In genomic region chr15:39171944-39172368, GRCh38 we compare ENCODE assay signal across 9 cellular contexts.
DNase-seq lines count a peak whose midpoint lies in the region; ATAC-seq and TF ChIP-seq lines count a peak whose summit lies in the region.
"Had no signal": no experiment of that assay in that cellular context is flagged by ENCODE, and none has a peak within 500 bp of the region (broad histone marks: within the 10 kb centered on the region; RNA-seq: fewer than 3 reads in every experiment).

No MANE protein-coding gene starts in this region.

- no peaks in the 10 kb centered on the region for H3K9me3 ChIP-seq in fibroblast of lung (ENCODE audit: control insufficient read depth, insufficient read depth, low read depth, low read length)
- H3K9me3 ChIP-seq in aorta (ENCODE audit: control insufficient read depth, low read length), result no peaks in the 10 kb centered on the region

- no peaks in the 10 kb centered on the region for H4K20me1 ChIP-seq in fibroblast of lung (ENCODE audit: control insufficient read depth, extremely low read depth, insufficient read depth, low read length)

- H3K27me3 Mint-ChIP-seq in neural crest cell (ENCODE audit: low read depth), result no peaks in the 10 kb centered on the region
- H3K27me3 Mint-ChIP-seq: CD4-positive, CD25-positive, alpha-beta regulatory T cell had no signal

- peak; percentile 12 to 20 for DNase-seq in activated CD4-positive, alpha-beta T cell treated with anti-CD3 and anti-CD28 coated beads for 24 hours (ENCODE audit: low read depth in 2 of 2)
- no peak for DNase-seq in activated CD4-positive, alpha-beta T cell treated with anti-CD3 and anti-CD28 coated beads for 4 hours
- DNase-seq in NCI-H146 treated with DMSO at 0.1 percent for 48 hours (lab: John Stamatoyannopoulos, UW; ENCODE audit: unreplicated experiment) (peak; percentile 29), T1000 (lab: John Stamatoyannopoulos, UW) (peak; percentile 69), fibroblast of lung (ENCODE audit: low read depth in 2 of 2) (peak; percentile 97 to 98), neural crest cell (ENCODE audit: low read depth, low spot score) (no peak), aorta (peak in 1 of 2 donors; percentile 79)

- TF ChIP-seq CTCF in fibroblast of lung (conservative IDR thresholded peaks at IDR 0.05 in 1 of 2, IDR thresholded peaks at IDR 0.05 in 1 of 2; ENCODE audit: low read depth in 1 of 2, low read length in 2 of 2) (peak; percentile 37 to 52), neural crest cell (conservative IDR thresholded peaks at IDR 0.05) (peak; percentile 61)

- H3K27me3 ChIP-seq in fibroblast of lung (ENCODE audit: control insufficient read depth, insufficient read depth, low read length) (no peaks in the 10 kb centered on the region), aorta (ENCODE audit: control insufficient read depth in 1 of 2, insufficient read depth in 2 of 2, low read length in 1 of 2) (no peaks in the 10 kb centered on the region)

- H3K4me2 ChIP-seq in fibroblast of lung (ENCODE audit: extremely low read depth, insufficient read depth, low read length), result peak overlapping the region; percentile 77

- no peaks in the 10 kb centered on the region for H3K79me2 ChIP-seq in fibroblast of lung (ENCODE audit: control insufficient read depth, insufficient read depth, low read length)

- peaks cover 23% of the 10 kb centered on the region for H3K4me1 Mint-ChIP-seq in neural crest cell
- H3K4me1 Mint-ChIP-seq: CD4-positive, CD25-positive, alpha-beta regulatory T cell had no signal

- H3K9me3 Mint-ChIP-seq in neural crest cell, result peaks cover 2% of the 10 kb centered on the region

- peak overlapping the region; percentile 63 for H3K9ac ChIP-seq in fibroblast of lung (ENCODE audit: insufficient read depth, low read length)

- H2AFZ ChIP-seq in fibroblast of lung (ENCODE audit: low read length), result peak overlapping the region; percentile 33

- 86 to 88% methylated on average over 3 of the region's 3 CpGs for WGBS in aorta, 2 donors

- intact Hi-C loops in aorta (cut with DNase I), result loop anchor here in 1 of 2 donors (5.0 kb wide), 1 partner anchor 410 kb away; the partner anchor contains the start of gene THBS1

- H3K4me3 Mint-ChIP-seq in neural crest cell, result no peak overlapping the region
- H3K4me3 Mint-ChIP-seq: CD4-positive, CD25-positive, alpha-beta regulatory T cell had no signal

- H3K4me1 ChIP-seq in fibroblast of lung (ENCODE audit: control insufficient read depth, extremely low read depth, insufficient read depth, low read length) (peaks cover 9% of the 10 kb centered on the region), aorta (ENCODE audit: control insufficient read depth in 1 of 2, insufficient read depth in 2 of 2, low read length in 2 of 2) (no peaks in the 10 kb centered on the region)

- no peak overlapping the region for H3K4me3 ChIP-seq in fibroblast of lung (replicated peaks in 1 of 4; ENCODE audit: control extremely low read depth in 1 of 4, insufficient read depth in 1 of 4, low read depth in 3 of 4, low read length in 4 of 4)
- H3K4me3 ChIP-seq in aorta (ENCODE audit: low read length in 2 of 2), result no peak overlapping the region

- peak overlapping the region; percentile 89 for H3K27ac ChIP-seq in fibroblast of lung (ENCODE audit: insufficient read depth, low read length)
- H3K27ac ChIP-seq in aorta (ENCODE audit: low read depth in 1 of 2, low read length in 2 of 2), result no peak overlapping the region

- H3K36me3 Mint-ChIP-seq in neural crest cell (ENCODE audit: low read depth), result no peaks in the 10 kb centered on the region
- H3K36me3 Mint-ChIP-seq: CD4-positive, CD25-positive, alpha-beta regulatory T cell had no signal

- no peak overlapping the region for H3K27ac Mint-ChIP-seq in neural crest cell (ENCODE audit: unreplicated experiment)
- H3K27ac Mint-ChIP-seq: CD4-positive, CD25-positive, alpha-beta regulatory T cell had no signal

- no peaks in the 10 kb centered on the region for H3K36me3 ChIP-seq in fibroblast of lung (ENCODE audit: control insufficient read depth, insufficient read depth, low read length)
- no peaks in the 10 kb centered on the region for H3K36me3 ChIP-seq in aorta (ENCODE audit: control insufficient read depth in 1 of 2, insufficient read depth in 2 of 2, low read length in 1 of 2)

- ATAC-seq in aorta (ENCODE audit: low FRiP score), result peak; percentile 65
- ATAC-seq in HG03432 (IDR thresholded peaks at IDR 0.05; ENCODE audit: unreplicated experiment), result no peak

Comparison
In these comparisons a context has a peak if more than half of its experiments do, and no peak if none do; other contexts are left out.
1. DNase-seq: peak in activated CD4-positive, alpha-beta T cell treated with anti-CD3 and anti-CD28 coated beads for 24 hours (2 of 2), NCI-H146 treated with DMSO at 0.1 percent for 48 hours (single experiment), T1000 (single experiment) and fibroblast of lung (2 of 2); none in activated CD4-positive, alpha-beta T cell treated with anti-CD3 and anti-CD28 coated beads for 4 hours (0 of 2) and neural crest cell (single experiment).